Comparison of ENCODE assay signal across 21 cellular contexts in the genomic region with DNA sequence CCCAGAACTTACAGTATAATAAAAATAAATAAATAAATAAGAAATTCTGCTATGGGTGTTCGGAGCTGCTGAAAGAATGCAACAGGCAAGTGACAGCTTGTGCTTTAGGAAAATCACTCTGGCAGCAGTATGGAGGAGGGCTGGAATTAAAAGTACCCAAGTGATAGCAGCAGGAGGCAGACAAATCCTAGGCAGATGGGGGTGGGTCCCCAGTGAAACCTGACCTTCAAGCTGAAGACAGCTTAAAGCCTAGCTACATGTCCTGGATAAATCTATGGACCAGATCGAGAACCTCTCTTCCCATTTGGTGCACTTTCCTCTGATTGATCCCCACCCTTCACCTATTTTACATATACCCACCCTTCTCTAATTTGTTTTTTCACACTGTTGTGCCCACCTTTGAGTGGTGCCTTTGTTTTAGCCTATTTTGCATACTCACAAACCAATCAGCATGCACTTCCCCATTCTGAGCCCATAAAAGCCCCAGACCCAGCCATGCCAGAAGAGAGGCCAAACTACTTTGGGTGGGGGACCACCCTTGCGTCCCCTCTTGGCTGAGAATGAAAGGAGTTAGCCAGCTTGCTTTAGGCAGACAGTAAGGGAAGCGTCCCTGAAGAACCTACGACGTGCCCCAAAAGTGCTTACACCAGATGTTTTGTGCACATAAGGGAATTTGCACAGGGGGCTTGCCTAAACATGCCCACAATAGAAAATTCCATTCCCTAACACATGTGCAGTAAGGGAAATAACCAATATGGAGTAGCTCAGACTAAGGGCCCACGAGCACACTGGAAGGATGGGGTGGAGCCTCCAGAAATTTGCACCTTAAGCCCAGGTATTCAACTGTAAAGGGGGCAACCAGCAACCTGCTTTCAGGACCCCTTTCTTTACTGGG. TPM values are rescaled to one million over a fixed set of nuclear protein-coding genes. Genes with fewer than 3 reads are reported as not detected.
DNase-seq lines count a peak whose midpoint lies in the region; ATAC-seq and TF ChIP-seq lines count a peak whose summit lies in the region.
"Had no signal": no experiment of that assay in that cellular context is flagged by ENCODE, and none has a peak within 500 bp of the region (broad histone marks: within the 10 kb centered on the region; RNA-seq: fewer than 3 reads in every experiment).

No MANE protein-coding gene starts in this region.

- H3K27ac ChIP-seq in foreskin keratinocyte: no peak overlapping the region
- peak overlapping the region; percentile 53 to 99 (median 93) for H3K27ac ChIP-seq in sigmoid colon
- H3K27ac ChIP-seq: HL-60 had no signal

- ATAC-seq in foreskin keratinocyte: no peak
- no peak for ATAC-seq in activated CD4-positive, CD25-positive, alpha-beta regulatory T cell treated with anti-CD3 and anti-CD28 coated beads, Interleukin-2, amount 50 U/mL, for 24 hours
- ATAC-seq: PC-3; stimulated activated naive B cell treated with anti-CD40 and anti-IgM and Interleukin-4, amounts not matched to agents 10 μg/mL and 1 μg/mL and 100 μg/mL, for 72 hours had no signal

- peaks cover 0 to 1% (median 0%) of the 10 kb centered on the region in 4 donors for H3K36me3 ChIP-seq in sigmoid colon
- H3K36me3 ChIP-seq: prostate gland had no signal

- DNase-seq in NCI-H2171 treated with DMSO at 0.1 percent for 48 hours (lab: John Stamatoyannopoulos, UW) (peak; percentile 42), NCI-H2171 (lab: John Stamatoyannopoulos, UW) (no peak), OCI-M1 (lab: John Stamatoyannopoulos, UW) (peak; percentile 41), foreskin keratinocyte (peak; percentile 50 to 67), sigmoid colon (no peak), NCI-H1436 (lab: John Stamatoyannopoulos, UW) (no peak), GDM1 (lab: John Stamatoyannopoulos, UW) (no peak)
- DNase-seq: 8988T; activated naive CD8-positive, alpha-beta T cell treated with anti-CD3 and anti-CD28 coated beads for 36 hours; activated T-cell treated with anti-CD3 and anti-CD28 coated beads, Interleukin-2, amount 50 U/mL, for 24 hours; Kasumi-1; naive B cell; NCI-H146; NCI-H510A treated with DMSO at 0.1 percent for 48 hours; PC-3; SK-N-SH; stimulated activated CD4-positive, alpha-beta T cell treated with anti-CD3 and anti-CD28 coated beads, Interleukin-12 subunit alpha, Interleukin-12 subunit beta, amount 100 ng/mL, for 4 hours; stimulated activated naive B cell treated with anti-CD40 and anti-IgM and Interleukin-4, amounts not matched to agents 10 μg/mL and 1 μg/mL and 100 μg/mL, for 72 hours had no signal

- H3K27me3 ChIP-seq in foreskin keratinocyte: no peaks in the 10 kb centered on the region
- no peaks in the 10 kb centered on the region for H3K27me3 ChIP-seq in sigmoid colon

- peak overlapping the region in 2 of 4 donors; percentile 0 to 24 for H3K4me3 ChIP-seq in sigmoid colon
- H3K4me3 ChIP-seq: prostate gland had no signal

- TF ChIP-seq CTCF in foreskin keratinocyte (conservative IDR thresholded peaks at IDR 0.05): no peak
- no peak for TF ChIP-seq CTCF in sigmoid colon (IDR thresholded peaks at IDR 0.05)

- no peak for TF ChIP-seq EP300 in sigmoid colon (IDR thresholded peaks at IDR 0.05)

- H3K4me1 ChIP-seq in foreskin keratinocyte: no peaks in the 10 kb centered on the region
- peaks cover 0 to 46% (median 33%) of the 10 kb centered on the region in 4 donors for H3K4me1 ChIP-seq in sigmoid colon
- H3K4me1 ChIP-seq: prostate gland had no signal

- TF ChIP-seq POLR2A in sigmoid colon (IDR thresholded peaks at IDR 0.05): no peak

- no peaks in the 10 kb centered on the region for H3K9me3 ChIP-seq in sigmoid colon
- H3K9me3 ChIP-seq: prostate gland had no signal

- intact Hi-C loops in sigmoid colon (cut with DNase I): loop anchor here (5.0 to 10.0 kb wide), 2 partner anchors 254 to 268 kb away; a partner anchor contains a TSS

- 98% methylated on average over 7 of the region's 7 CpGs for WGBS in sigmoid colon, 2 donors

RNA-seq across cellular contexts. Expression of a gene that starts 3.0 kb away (rescaled TPM):
- total RNA-seq in foreskin keratinocyte: 38.0 and 44.2 TPM in 2 replicates
- 18.3 and 23.2 TPM in 2 replicates for polyA plus RNA-seq in foreskin keratinocyte
- 10 to 100 TPM; 30.1 to 42.7 (median 40.2) TPM for total RNA-seq in sigmoid colon
- polyA plus RNA-seq in sigmoid colon: 1 to 10 TPM; 3.0 to 9.1 (median 4.9) TPM

RNA-seq across cellular contexts. Expression of a gene that starts 3.3 kb away (rescaled TPM):
- total RNA-seq in foreskin keratinocyte: 17.1 and 19.6 TPM in 2 replicates
- polyA plus RNA-seq in foreskin keratinocyte: 3.3 and 4.6 TPM in 2 replicates
- 10 to 100 TPM; 19.1 to 27.5 (median 21.9) TPM for total RNA-seq in sigmoid colon
- polyA plus RNA-seq in sigmoid colon: 1 to 10 TPM; 1.8 to 5.9 (median 4.4) TPM

Comparison
In these comparisons a context has a peak if more than half of its experiments do, and no peak if none do; other contexts are left out.
1. DNase-seq: peak in NCI-H2171 treated with DMSO at 0.1 percent for 48 hours (single experiment), OCI-M1 (single experiment) and foreskin keratinocyte (2 of 2); none in NCI-H2171 (single experiment), sigmoid colon (single experiment), NCI-H1436 (single experiment) and GDM1 (single experiment).